Comparison of ENCODE assay signal across 8 cellular contexts in the genomic region with DNA sequence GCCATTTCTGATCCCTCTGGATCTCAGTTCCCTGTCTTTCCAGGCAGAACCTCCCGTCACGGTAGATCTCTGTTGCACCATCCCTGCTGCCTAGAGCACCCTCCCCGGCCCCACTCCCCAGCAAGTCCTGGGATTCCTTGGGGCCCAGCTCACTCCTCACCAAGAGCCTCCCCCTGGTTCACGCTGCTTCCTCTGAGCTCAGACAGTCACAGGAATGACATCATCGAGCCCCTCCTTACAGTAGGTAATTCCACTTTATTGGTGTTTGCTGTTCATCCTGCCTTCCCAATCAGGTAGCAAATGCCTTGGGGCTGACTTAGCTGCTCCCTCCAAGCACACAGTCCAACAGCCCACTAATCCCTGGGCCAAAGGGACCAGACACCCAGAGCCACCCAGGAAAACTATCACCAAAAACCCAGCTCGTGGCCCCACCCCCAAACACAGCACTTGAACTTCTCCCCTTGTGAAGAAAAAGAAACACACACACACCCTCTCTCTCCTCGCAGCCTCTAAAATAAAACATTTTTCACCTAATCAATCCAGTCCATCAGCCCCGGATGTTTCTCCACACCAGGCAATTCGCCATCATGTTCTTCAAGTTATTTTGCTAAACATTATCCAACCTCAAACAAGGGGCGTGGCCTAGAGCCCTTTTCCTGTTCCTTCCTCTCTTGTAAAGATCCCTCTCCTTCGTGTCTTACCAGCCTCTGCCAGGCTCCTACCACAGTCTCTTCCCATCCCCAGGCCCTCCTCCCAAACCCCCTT. TPM values are rescaled to one million over a fixed set of nuclear protein-coding genes. Genes with fewer than 3 reads are reported as not detected.
DNase-seq lines count a peak whose midpoint lies in the region; ATAC-seq, FAIRE-seq and TF ChIP-seq lines count a peak whose summit lies in the region.

No MANE protein-coding gene starts in this region.

- no peaks in the 10 kb centered on the region for H3K36me3 Mint-ChIP-seq in mesothelial cell of epicardium

- no peak for TF ChIP-seq RAD21 in K562 (CRISPR knock-in tag; conservative IDR thresholded peaks at IDR 0.05 in 1 of 2, IDR thresholded peaks at IDR 0.05 in 1 of 2)

- peak overlapping the region; percentile 46 to 82 for H3K9ac ChIP-seq in K562 (ENCODE audit: insufficient read depth in 1 of 2, low read depth in 2 of 2, low read length in 2 of 2)

- no peak for TF ChIP-seq POLR2A in K562 (conservative IDR thresholded peaks at IDR 0.05)

- WGBS in K562 (ENCODE audit: insufficient coverage, low coverage, missing lambda C conversion rate) = 40% methylated on average over 11 of the region's 11 CpGs

- no peak for TF ChIP-seq EP300 in K562 (IDR thresholded peaks at IDR 0.05; ENCODE audit: low read length)

- intact Hi-C loops in A673 (cut with micrococcal nuclease; ENCODE audit: unreplicated experiment) (loop anchor here (10.0 kb wide), 1 partner anchor 182 kb away; no protein-coding TSS in a partner anchor), K562 (cut with micrococcal nuclease) (no loop called here)

- BruUV-seq in A673 (replicated peaks; lab: Mats Ljungman, UMichigan) = no TSS peak
- no TSS peak for BruUV-seq in K562 (replicated peaks; lab: Mats Ljungman, UMichigan)

- H3K79me2 ChIP-seq in K562 (ENCODE audit: control insufficient read depth, insufficient read depth, low read length) = peaks cover 73% of the 10 kb centered on the region

- H2AFZ ChIP-seq in K562 (ENCODE audit: low read depth, low read length) = no peak overlapping the region

- H3K9me3 ChIP-seq in A673 (ENCODE audit: low read depth, low read length, poor library complexity, severe bottlenecking) = no peaks in the 10 kb centered on the region
- H3K9me3 ChIP-seq in K562 (replicated peaks; ENCODE audit: control insufficient read depth, insufficient read depth, low read depth, low read length) = no peaks in the 10 kb centered on the region

- peak overlapping the region; percentile 99 for H3K4me3 Mint-ChIP-seq in mesothelial cell of epicardium

- CTCF ChIA-PET in A673 (lab: Charles Lee) = no interaction called here
- CTCF ChIA-PET in K562 (lab: Yijun Ruan, JAX; ENCODE audit: low intra/inter-chr PET ratio) = no interaction called here

- H3K4me3 ChIP-seq in A673 (ENCODE audit: low read depth, low read length, poor library complexity, severe bottlenecking) (no peak overlapping the region), HFF-Myc (replicated peaks; ENCODE audit: low read depth, low read length) (peak overlapping the region; percentile 87), K562 (peak overlapping the region; percentile 96)

- DNase-seq in A673 (ENCODE audit: low spot score) (no peak), HFF-Myc (ENCODE audit: extremely low read depth, low read depth) (no peak), K562 (ENCODE audit: extremely low read depth in 1 of 4, low spot score in 3 of 4) (peak in 1 of 4 experiments; percentile 44), mesothelial cell of epicardium (ENCODE audit: low spot score in 2 of 2, unreplicated experiment in 2 of 2) (no peak), cerebellar cortex (ENCODE audit: low spot score) (no peak), KG1 (lab: John Stamatoyannopoulos, UW) (no peak)

- peaks cover 32% of the 10 kb centered on the region for H3K4me1 Mint-ChIP-seq in mesothelial cell of epicardium

- H3K27me3 Mint-ChIP-seq in mesothelial cell of epicardium (ENCODE audit: low read depth) = no peaks in the 10 kb centered on the region

- peak overlapping the region; percentile 35 for H3K27ac ChIP-seq in A673 (ENCODE audit: low read depth, low read length, poor library complexity, severe bottlenecking)
- H3K27ac ChIP-seq in K562 (ENCODE audit: extremely low read depth, low read depth, low read length) = peak overlapping the region; percentile 61

- H3K27me3 ChIP-seq in A673 (replicated peaks; ENCODE audit: insufficient read depth, low read depth, low read length, poor library complexity) (no peaks in the 10 kb centered on the region), K562 (ENCODE audit: control insufficient read depth in 2 of 2, insufficient read depth in 2 of 2, low read length in 2 of 2) (no peaks in the 10 kb centered on the region)

- no peak for ATAC-seq in K562
- ATAC-seq in HG03025 (IDR thresholded peaks at IDR 0.05; ENCODE audit: low FRiP score, unreplicated experiment) = no peak
- no peak for ATAC-seq in HG02981 (IDR thresholded peaks at IDR 0.05; ENCODE audit: unreplicated experiment)

- H3K4me1 ChIP-seq in A673 (ENCODE audit: insufficient read depth, low read length, poor library complexity, severe bottlenecking) = peaks cover 3% of the 10 kb centered on the region
- H3K4me1 ChIP-seq in K562 (replicated peaks in 1 of 2; ENCODE audit: control insufficient read depth in 2 of 2, insufficient read depth in 2 of 2, low read length in 2 of 2) = peaks cover 20 to 56% of the 10 kb centered on the region in 2 experiments

- peak; percentile 32 for FAIRE-seq in K562 (lab: Jason Lieb, UNC)

- H3K36me3 ChIP-seq in A673 (ENCODE audit: insufficient read depth, low read length, poor library complexity, severe bottlenecking) (no peaks in the 10 kb centered on the region), K562 (ENCODE audit: control insufficient read depth, insufficient read depth, low read length) (peaks cover 28% of the 10 kb centered on the region; the same call in 2 of the 3 replicates)

- peak overlapping the region; percentile 79 for H3K27ac Mint-ChIP-seq in mesothelial cell of epicardium

- no peaks in the 10 kb centered on the region for H3K9me1 ChIP-seq in K562 (ENCODE audit: control insufficient read depth, insufficient read depth, low read length)

- peak overlapping the region; percentile 74 for H3K4me2 ChIP-seq in K562 (ENCODE audit: insufficient read depth, low read length)

- peaks cover 11% of the 10 kb centered on the region for H4K20me1 ChIP-seq in K562 (replicated peaks; ENCODE audit: control insufficient read depth, insufficient read depth, low read length)

- no peaks in the 10 kb centered on the region for H3K9me3 Mint-ChIP-seq in mesothelial cell of epicardium

- TF ChIP-seq CTCF in A673 (conservative IDR thresholded peaks at IDR 0.05; ENCODE audit: low read depth, low read length) = no peak
- TF ChIP-seq CTCF in HFF-Myc (IDR thresholded peaks at IDR 0.05; ENCODE audit: low read depth, low read length, missing control alignments) = no peak
- TF ChIP-seq CTCF in K562 (IDR thresholded peaks at IDR 0.05 in 2 of 3, conservative IDR thresholded peaks at IDR 0.05 in 1 of 3; ENCODE audit: insufficient read depth in 2 of 3, low read depth in 1 of 3, low read length in 3 of 3) = no peak
- no peak for TF ChIP-seq CTCF in mesothelial cell of epicardium (IDR thresholded peaks at IDR 0.05; ENCODE audit: unreplicated experiment)

- in situ Hi-C loops in K562 (cut with MboI) = no loop called here

- POLR2A ChIA-PET in A673 (lab: Charles Lee; ENCODE audit: low non-redundant PET) (no interaction called here), K562 (lab: Yijun Ruan, JAX) (interaction anchor here (0.5 to 2.3 kb wide), 4 partner anchors 8 to 115 kb away, joined by 3 to 8 read pairs (median 4); a partner anchor contains a TSS)

RNA-seq across cellular contexts. Expression of a gene that starts 2.5 kb away (rescaled TPM):
- total RNA-seq in A673 (2021) (88.9 and 90.9 TPM in 2 replicates), K562 (2014; rRNA removed) (98.6 and 103 TPM in 2 replicates), K562 (2014; rRNA removed; fragmentation: Illumina TruSeq; extraction: Trizol) (23.3 and 25.7 TPM in 2 replicates), K562 (2015; rRNA removed; fragmentation: Illumina TruSeq; extraction: Trizol) (49.3 and 49.4 TPM in 2 replicates), K562 (2021) (88.5 and 92.6 TPM in 2 replicates), mesothelial cell of epicardium (53.6 to 56.4 TPM (median 54.7 TPM) in 3 replicates)
- 45.2 and 101 TPM in 2 replicates for total RNA-seq in K562 (2011; cell fraction: chromatin; rRNA removed; ENCODE audit: low replicate concordance)
- 60.4 and 69.0 TPM in 2 replicates for total RNA-seq in K562 (2011; cell fraction: nucleolus; rRNA removed)
- 46.8 and 63.8 TPM in 2 replicates for total RNA-seq in K562 (2011; cell fraction: nucleoplasm; rRNA removed)
- polyA plus RNA-seq in K562 (2011; rRNA removed) (77.5 and 115 TPM in 2 replicates), K562 (2014; fragmentation: Illumina TruSeq; extraction: Trizol) (82.2 and 88.2 TPM in 2 replicates), K562 (2014; fragmentation: Nextera tagmentation; extraction: Ambion mirVana) (10 to 100 TPM in 1 of 2 experiments, 1 to 10 TPM in 1; 5.4 to 22.4 TPM), K562 (2014; rRNA removed) (79.3 and 91.8 TPM in 2 replicates)
- polyA plus RNA-seq in K562 (2011; cell fraction: cytosol; rRNA removed) = 74.7 and 132 TPM in 2 replicates
- 52.5 and 61.2 TPM in 2 replicates for polyA plus RNA-seq in K562 (2011; cell fraction: nucleus; rRNA removed)
- polyA plus RNA-seq in K562 (2012) = 72.3 and 117 TPM in 2 replicates
- polyA minus RNA-seq in K562 (2011; rRNA and poly(A)+ RNA removed) = 66.5 and 83.7 TPM in 2 replicates
- polyA minus RNA-seq in K562 (2011; cell fraction: cytosol; rRNA and poly(A)+ RNA removed) = 79.6 and 85.6 TPM in 2 replicates
- 26.5 and 37.7 TPM in 2 replicates for polyA minus RNA-seq in K562 (2011; cell fraction: nucleus; rRNA and poly(A)+ RNA removed)

RNA-seq across cellular contexts. Expression of a gene that starts 28.3 kb away (rescaled TPM):
- total RNA-seq in A673 (2021) (18.7 and 18.9 TPM in 2 replicates), K562 (2014; rRNA removed) (8.5 and 11.9 TPM in 2 replicates), K562 (2014; rRNA removed; fragmentation: Illumina TruSeq; extraction: Trizol) (4.9 and 6.4 TPM in 2 replicates), K562 (2015; rRNA removed; fragmentation: Illumina TruSeq; extraction: Trizol) (7.8 and 8.0 TPM in 2 replicates), K562 (2021) (14.3 and 16.3 TPM in 2 replicates), mesothelial cell of epicardium (18.4 to 20.4 TPM (median 20.1 TPM) in 3 replicates)
- 6.2 and 16.4 TPM in 2 replicates for total RNA-seq in K562 (2011; cell fraction: chromatin; rRNA removed; ENCODE audit: low replicate concordance)
- 13.6 and 14.7 TPM in 2 replicates for total RNA-seq in K562 (2011; cell fraction: nucleolus; rRNA removed)
- total RNA-seq in K562 (2011; cell fraction: nucleoplasm; rRNA removed) = 7.3 and 7.6 TPM in 2 replicates
- polyA plus RNA-seq in K562 (2011; rRNA removed) (10.0 and 10.5 TPM in 2 replicates), K562 (2014; fragmentation: Illumina TruSeq; extraction: Trizol) (12.3 and 18.2 TPM in 2 replicates), K562 (2014; fragmentation: Nextera tagmentation; extraction: Ambion mirVana) (1 to 10 TPM in 1 of 2 experiments, under 1 TPM in 1; 0.56 to 2.7 TPM), K562 (2014; rRNA removed) (16.2 and 18.6 TPM in 2 replicates)
- 9.7 and 17.1 TPM in 2 replicates for polyA plus RNA-seq in K562 (2011; cell fraction: cytosol; rRNA removed)
- polyA plus RNA-seq in K562 (2011; cell fraction: nucleus; rRNA removed) = 28.4 and 49.7 TPM in 2 replicates
- 11.8 and 12.7 TPM in 2 replicates for polyA plus RNA-seq in K562 (2012)
- polyA minus RNA-seq in K562 (2011; rRNA and poly(A)+ RNA removed) = 2.6 and 4.0 TPM in 2 replicates
- 2.9 and 5.1 TPM in 2 replicates for polyA minus RNA-seq in K562 (2011; cell fraction: cytosol; rRNA and poly(A)+ RNA removed)
- 2.8 TPM in 2 replicates for polyA minus RNA-seq in K562 (2011; cell fraction: nucleus; rRNA and poly(A)+ RNA removed)

RNA-seq across cellular contexts. Expression of a gene that starts 40.7 kb away (rescaled TPM):
- total RNA-seq in A673 (2021) = 3.2 and 6.6 TPM in 2 replicates
- total RNA-seq in K562 (2011; cell fraction: chromatin; rRNA removed; ENCODE audit: low replicate concordance) = 1.0 and 3.4 TPM in 2 replicates
- 1.2 and 2.0 TPM in 2 replicates for total RNA-seq in K562 (2011; cell fraction: nucleolus; rRNA removed)
- 1.0 and 1.5 TPM in 2 replicates for total RNA-seq in K562 (2011; cell fraction: nucleoplasm; rRNA removed)
- 0.64 and 0.86 TPM in 2 replicates for total RNA-seq in K562 (2014; rRNA removed)
- total RNA-seq in K562 (2014; rRNA removed; fragmentation: Illumina TruSeq; extraction: Trizol) = 0.10 and 0.15 TPM in 2 replicates
- total RNA-seq in K562 (2015; rRNA removed; fragmentation: Illumina TruSeq; extraction: Trizol) = 0.30 TPM in 1 of 2 replicates, not detected in the other
- total RNA-seq in K562 (2021) = 0.60 and 0.66 TPM in 2 replicates
- 0.09 and 0.17 TPM in 2 replicates for polyA plus RNA-seq in K562 (2011; rRNA removed)
- 0.21 and 1.7 TPM in 2 replicates for polyA plus RNA-seq in K562 (2011; cell fraction: cytosol; rRNA removed)
- 0.48 and 1.0 TPM in 2 replicates for polyA plus RNA-seq in K562 (2011; cell fraction: nucleus; rRNA removed)
- polyA plus RNA-seq in K562 (2012) = 0.61 and 0.62 TPM in 2 replicates
- 0.07 and 0.43 TPM in 2 replicates for polyA plus RNA-seq in K562 (2014; fragmentation: Illumina TruSeq; extraction: Trizol)
- not detected for polyA plus RNA-seq in K562 (2014; fragmentation: Nextera tagmentation; extraction: Ambion mirVana)
- polyA plus RNA-seq in K562 (2014; rRNA removed) = 0.18 and 0.32 TPM in 2 replicates
- 0.42 and 0.49 TPM in 2 replicates for polyA minus RNA-seq in K562 (2011; rRNA and poly(A)+ RNA removed)
- not detected in 2 replicates for polyA minus RNA-seq in K562 (2011; cell fraction: cytosol; rRNA and poly(A)+ RNA removed)
- 0.27 and 0.56 TPM in 2 replicates for polyA minus RNA-seq in K562 (2011; cell fraction: nucleus; rRNA and poly(A)+ RNA removed)
- total RNA-seq in mesothelial cell of epicardium = 2.2 to 3.7 TPM (median 2.5 TPM) in 3 replicates
